Comparison of ENCODE assay signal across 17 cellular contexts in genomic region chr19:49874503-49875157, GRCh38. TPM values are rescaled to one million over a fixed set of nuclear protein-coding genes. Genes with fewer than 3 reads are reported as not detected.
DNase-seq lines count a peak whose midpoint lies in the region; ATAC-seq and TF ChIP-seq lines count a peak whose summit lies in the region.
"Had no signal": no experiment of that assay in that cellular context is flagged by ENCODE, and none has a peak within 500 bp of the region (broad histone marks: within the 10 kb centered on the region; RNA-seq: fewer than 3 reads in every experiment).

No MANE protein-coding gene starts in this region.

- no peaks in the 10 kb centered on the region for H3K9me3 Mint-ChIP-seq in MCF 10A (ENCODE audit: unreplicated experiment)
- H3K9me3 Mint-ChIP-seq in stimulated activated naive B cell treated with anti-CD40 and anti-IgM and Interleukin-4, amounts not matched to agents 10 μg/mL and 1 μg/mL and 100 μg/mL, for 72 hours, result no peaks in the 10 kb centered on the region
- H3K9me3 Mint-ChIP-seq: activated naive CD8-positive, alpha-beta T cell treated with anti-CD3 and anti-CD28 coated beads, Interleukin-2, amount 10 ng/mL, durations not matched to agents 7 days and 5 days; memory B cell had no signal

- H3K4me2 ChIP-seq in mammary epithelial cell (ENCODE audit: insufficient read depth, low read depth, low read length), result peak overlapping the region; percentile 90

- WGBS in mammary epithelial cell (ENCODE audit: low coverage, missing lambda C conversion rate), result 91% methylated on average over 11 of the region's 11 CpGs

- dilution Hi-C loops in mammary epithelial cell (cut with HindIII; ENCODE audit: low sequenced_read_pairs), result loop anchor here (5.0 kb wide), 1 partner anchor 62 kb away; the partner anchor contains the start of gene FUZ

- H3K4me1 ChIP-seq in mammary epithelial cell (ENCODE audit: insufficient read depth, low read length), result peaks cover 35% of the 10 kb centered on the region
- no peaks in the 10 kb centered on the region for H3K4me1 ChIP-seq in RWPE2 (ENCODE audit: insufficient read depth, poor library complexity, severe bottlenecking)

- H3K36me3 ChIP-seq in mammary epithelial cell (ENCODE audit: insufficient read depth, low read length) (no peaks in the 10 kb centered on the region), RWPE2 (ENCODE audit: low read depth) (peaks cover 5% of the 10 kb centered on the region; the same call in 1 of the 2 replicates)

- no peak overlapping the region for H3K27ac ChIP-seq in mammary epithelial cell (ENCODE audit: insufficient read depth, low read depth, low read length)
- peak overlapping the region; percentile 81 for H3K27ac ChIP-seq in RWPE2 (ENCODE audit: poor library complexity, severe bottlenecking)

- H3K27me3 ChIP-seq in mammary epithelial cell (ENCODE audit: insufficient read depth, low read length), result no peaks in the 10 kb centered on the region
- H3K27me3 ChIP-seq in RWPE2 (ENCODE audit: insufficient read depth, poor library complexity, severe bottlenecking), result no peaks in the 10 kb centered on the region
- H3K27me3 ChIP-seq: tibial nerve had no signal

- H3K9ac ChIP-seq in mammary epithelial cell (ENCODE audit: insufficient read depth, low read length), result no peak overlapping the region

- in situ Hi-C loops in mammary epithelial cell (cut with MboI; ENCODE audit: low sequenced_read_pairs in 2 of 2), result no loop called here

- CTCF ChIA-PET in mammary epithelial cell (lab: Charles Lee; ENCODE audit: low non-redundant PET) (no interaction called here), MCF 10A (lab: Yijun Ruan, JAX) (interaction anchor here (0.7 kb wide), 1 partner anchor 137 kb away, joined by 3 read pairs; no protein-coding TSS in a partner anchor)

- DNase-seq in mammary epithelial cell (peak; percentile 62), MCF 10A (ENCODE audit: unreplicated experiment) (no peak), RWPE2 (ENCODE audit: low spot score) (no peak), fibroblast of the aortic adventitia (ENCODE audit: low read depth) (no peak)
- no peak for DNase-seq in stimulated activated naive B cell treated with anti-CD40 and anti-IgM and Interleukin-4, amounts not matched to agents 10 μg/mL and 1 μg/mL and 100 μg/mL, for 72 hours
- DNase-seq: activated CD4-positive, alpha-beta T cell treated with anti-CD3 and anti-CD28 coated beads for 48 hours; activated naive CD8-positive, alpha-beta T cell treated with anti-CD3 and anti-CD28 coated beads, Interleukin-2, amount 10 ng/mL, durations not matched to agents 7 days and 5 days; effector CD8-positive, alpha-beta T cell; hypothalamus; SHP77 treated with DMSO at 0.1 percent for 48 hours had no signal

- BruUV-seq in mammary epithelial cell (replicated peaks; lab: Mats Ljungman, UMichigan) (no TSS peak), MCF 10A (replicated peaks; lab: Mats Ljungman, UMichigan) (no TSS peak)

- no peaks in the 10 kb centered on the region for H4K20me1 ChIP-seq in mammary epithelial cell (ENCODE audit: insufficient read depth, low read length)

- intact Hi-C loops in mammary epithelial cell (cut with micrococcal nuclease), result loop anchor here (5.0 kb wide), 1 partner anchor 122 kb away; no protein-coding TSS in a partner anchor
- intact Hi-C loops in MCF 10A (cut with micrococcal nuclease), result no loop called here

- peaks cover 68% of the 10 kb centered on the region for H3K79me2 ChIP-seq in mammary epithelial cell (ENCODE audit: insufficient read depth, low read length)

- H3K4me3 ChIP-seq in mammary epithelial cell (replicated peaks in 1 of 3; ENCODE audit: insufficient read depth in 1 of 3, low read depth in 2 of 3, low read length in 3 of 3), result no peak overlapping the region
- no peak overlapping the region for H3K4me3 ChIP-seq in RWPE2 (ENCODE audit: severe bottlenecking)
- H3K4me3 ChIP-seq in fibroblast of the aortic adventitia (ENCODE audit: low read depth, low read length), result peak overlapping the region; percentile 22

- H3K27me3 Mint-ChIP-seq in MCF 10A (ENCODE audit: insufficient read depth, unreplicated experiment), result no peaks in the 10 kb centered on the region
- no peaks in the 10 kb centered on the region for H3K27me3 Mint-ChIP-seq in stimulated activated naive B cell treated with anti-CD40 and anti-IgM and Interleukin-4, amounts not matched to agents 10 μg/mL and 1 μg/mL and 100 μg/mL, for 72 hours
- H3K27me3 Mint-ChIP-seq: activated naive CD8-positive, alpha-beta T cell treated with anti-CD3 and anti-CD28 coated beads, Interleukin-2, amount 10 ng/mL, durations not matched to agents 7 days and 5 days; memory B cell had no signal

- no peak overlapping the region for H3K27ac Mint-ChIP-seq in MCF 10A (ENCODE audit: low read depth, unreplicated experiment)
- H3K27ac Mint-ChIP-seq in stimulated activated naive B cell treated with anti-CD40 and anti-IgM and Interleukin-4, amounts not matched to agents 10 μg/mL and 1 μg/mL and 100 μg/mL, for 72 hours, result peak overlapping the region; percentile 43
- H3K27ac Mint-ChIP-seq: activated naive CD8-positive, alpha-beta T cell treated with anti-CD3 and anti-CD28 coated beads, Interleukin-2, amount 10 ng/mL, durations not matched to agents 7 days and 5 days; memory B cell had no signal

- no peak overlapping the region for H3K4me3 Mint-ChIP-seq in MCF 10A (ENCODE audit: unreplicated experiment)
- peak overlapping the region in 1 of 2 donors; percentile 30 for H3K4me3 Mint-ChIP-seq in stimulated activated naive B cell treated with anti-CD40 and anti-IgM and Interleukin-4, amounts not matched to agents 10 μg/mL and 1 μg/mL and 100 μg/mL, for 72 hours
- H3K4me3 Mint-ChIP-seq: activated naive CD8-positive, alpha-beta T cell treated with anti-CD3 and anti-CD28 coated beads, Interleukin-2, amount 10 ng/mL, durations not matched to agents 7 days and 5 days; CD14-positive monocyte; memory B cell had no signal

- POLR2A ChIA-PET in MCF 10A (lab: Yijun Ruan, JAX), result interaction anchor here (0.6 to 4.0 kb wide), 4 partner anchors 8 to 234 kb away, joined by 4 to 78 read pairs (median 32); partner anchors contain the start of genes ATF5, NUP62, PNKP and RRAS

- H3K9me3 ChIP-seq in mammary epithelial cell (replicated peaks; ENCODE audit: insufficient read depth, low read length) (no peaks in the 10 kb centered on the region), RWPE2 (ENCODE audit: severe bottlenecking) (no peaks in the 10 kb centered on the region)
- H3K9me3 ChIP-seq: HAP-1, tibial nerve had no signal

- no peak overlapping the region for H2AFZ ChIP-seq in mammary epithelial cell (ENCODE audit: low read depth, low read length)

- peaks cover 10% of the 10 kb centered on the region for H3K4me1 Mint-ChIP-seq in MCF 10A (ENCODE audit: insufficient read depth, unreplicated experiment)
- H3K4me1 Mint-ChIP-seq in stimulated activated naive B cell treated with anti-CD40 and anti-IgM and Interleukin-4, amounts not matched to agents 10 μg/mL and 1 μg/mL and 100 μg/mL, for 72 hours, result peaks cover 29 to 58% of the 10 kb centered on the region in 2 donors

- no peak for ATAC-seq in RWPE2 (ENCODE audit: low read depth)
- ATAC-seq in stimulated activated naive B cell treated with anti-CD40 and anti-IgM and Interleukin-4, amounts not matched to agents 10 μg/mL and 1 μg/mL and 100 μg/mL, for 72 hours (replicated peaks), result no peak
- no peak for ATAC-seq in GM21423 (IDR thresholded peaks at IDR 0.05; ENCODE audit: unreplicated experiment)
- ATAC-seq in GM18511 (IDR thresholded peaks at IDR 0.05; ENCODE audit: unreplicated experiment), result no peak
- ATAC-seq in GM18868 (IDR thresholded peaks at IDR 0.05; ENCODE audit: unreplicated experiment), result no peak

- H3K36me3 Mint-ChIP-seq in MCF 10A (ENCODE audit: insufficient read depth, unreplicated experiment), result peaks cover 44% of the 10 kb centered on the region
- H3K36me3 Mint-ChIP-seq in stimulated activated naive B cell treated with anti-CD40 and anti-IgM and Interleukin-4, amounts not matched to agents 10 μg/mL and 1 μg/mL and 100 μg/mL, for 72 hours, result peaks cover 26 to 38% of the 10 kb centered on the region in 2 donors

- TF ChIP-seq CTCF in mammary epithelial cell (conservative IDR thresholded peaks at IDR 0.05 in 1 of 2, IDR thresholded peaks at IDR 0.05 in 1 of 2; ENCODE audit: extremely low read depth in 1 of 2, insufficient read depth in 1 of 2, low read depth in 1 of 2, low read length in 2 of 2) (no peak), MCF 10A (IDR thresholded peaks at IDR 0.05; ENCODE audit: unreplicated experiment) (no peak), RWPE2 (IDR thresholded peaks at IDR 0.05; ENCODE audit: poor library complexity, severe bottlenecking) (no peak), fibroblast of the aortic adventitia (IDR thresholded peaks at IDR 0.05; ENCODE audit: insufficient read depth, low read length) (no peak)

RNA-seq across cellular contexts. Expression of gene AKT1S1, which starts 2.5 kb away (rescaled TPM):
- total RNA-seq in mammary epithelial cell (10 to 100 TPM; 12.3 to 68.3 TPM), MCF 10A (2022) (74.7 and 79.2 TPM in 2 replicates), fibroblast of the aortic adventitia (ENCODE audit: low replicate concordance) (14.4 and 20.6 TPM in 2 replicates)
- polyA plus RNA-seq in mammary epithelial cell, result 57.0 TPM
- polyA minus RNA-seq in mammary epithelial cell, result 35.2 TPM

RNA-seq across cellular contexts. Expression of gene TBC1D17, which starts 2.9 kb away (rescaled TPM):
- 10 to 100 TPM; 13.0 to 32.0 TPM for total RNA-seq in mammary epithelial cell
- polyA plus RNA-seq in mammary epithelial cell, result 23.1 TPM
- 31.2 TPM for polyA minus RNA-seq in mammary epithelial cell
- 25.2 and 25.5 TPM in 2 replicates for total RNA-seq in MCF 10A (2022)
- 16.3 and 17.1 TPM in 2 replicates for total RNA-seq in fibroblast of the aortic adventitia (ENCODE audit: low replicate concordance)

RNA-seq across cellular contexts. Expression of gene PNKP, which starts 7.3 kb away (rescaled TPM):
- total RNA-seq in mammary epithelial cell, result 10 to 100 TPM; 40.0 to 99.3 TPM
- polyA plus RNA-seq in mammary epithelial cell, result 27.7 TPM
- polyA minus RNA-seq in mammary epithelial cell, result 39.0 TPM
- total RNA-seq in MCF 10A (2022), result 70.7 and 90.3 TPM in 2 replicates
- 42.3 and 58.3 TPM in 2 replicates for total RNA-seq in fibroblast of the aortic adventitia (ENCODE audit: low replicate concordance)

RNA-seq across cellular contexts. Expression of gene IL4I1, which starts 22.1 kb away (rescaled TPM):
- total RNA-seq in mammary epithelial cell, result not detected
- 0.12 TPM for polyA plus RNA-seq in mammary epithelial cell
- not detected for polyA minus RNA-seq in mammary epithelial cell
- total RNA-seq in MCF 10A (2022), result 0.37 TPM in 1 of 2 replicates, not detected in the other
- 1.1 TPM in 1 of 2 replicates, not detected in the other for total RNA-seq in fibroblast of the aortic adventitia (ENCODE audit: low replicate concordance)

RNA-seq across cellular contexts. Expression of gene PTOV1, which starts 23.7 kb away (rescaled TPM):
- 10 to 100 TPM; 28.8 to 85.6 TPM for total RNA-seq in mammary epithelial cell
- polyA plus RNA-seq in mammary epithelial cell, result 57.1 TPM
- polyA minus RNA-seq in mammary epithelial cell, result 50.3 TPM
- 68.5 and 78.8 TPM in 2 replicates for total RNA-seq in MCF 10A (2022)
- 46.2 and 51.2 TPM in 2 replicates for total RNA-seq in fibroblast of the aortic adventitia (ENCODE audit: low replicate concordance)
